8 cellular contexts compared by ENCODE assay signal in the genomic region with DNA sequence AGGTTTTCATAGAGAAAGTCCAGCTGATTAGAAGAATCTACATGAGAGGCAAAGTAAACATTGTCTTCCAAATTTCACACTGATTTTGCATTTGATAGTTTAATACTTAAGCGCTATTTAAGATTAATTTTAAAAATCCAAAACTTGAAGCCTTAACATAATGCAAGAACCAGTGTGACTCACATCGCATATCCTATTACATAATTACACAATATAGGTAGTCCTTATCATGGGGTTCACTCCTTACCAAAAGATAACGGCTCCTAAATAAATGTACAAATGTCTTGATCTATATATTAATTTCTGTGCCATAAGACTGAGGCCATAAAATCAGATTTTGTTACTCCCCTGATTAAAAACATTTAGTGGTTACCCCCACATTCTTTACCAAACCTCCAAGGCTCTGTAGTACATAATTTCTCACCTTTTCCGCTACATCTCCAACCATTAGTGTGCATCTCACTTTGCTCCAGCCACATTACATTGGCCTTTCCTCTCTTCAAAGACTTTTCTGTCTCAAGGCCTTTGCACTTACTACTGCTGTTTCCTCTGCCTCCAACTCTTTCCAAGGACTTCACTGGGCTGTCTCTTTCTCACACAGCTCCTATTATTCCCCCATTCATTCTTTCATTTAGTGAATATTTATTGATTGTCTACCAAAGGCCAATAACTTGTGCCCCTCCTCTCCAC. TPM values are rescaled to one million over a fixed set of nuclear protein-coding genes. Genes with fewer than 3 reads are reported as not detected.
DNase-seq lines count a peak whose midpoint lies in the region; FAIRE-seq and TF ChIP-seq lines count a peak whose summit lies in the region.

No MANE protein-coding gene starts in this region.

- H3K4me2 ChIP-seq in Loucy (ENCODE audit: low read depth, low read length, poor library complexity, severe bottlenecking) = peak overlapping the region; percentile 90

- peaks cover 2% of the 10 kb centered on the region for H3K27me3 Mint-ChIP-seq in dendritic cell treated with granulocyte-macrophage colony-stimulating factor and Interleukin-4, amounts not matched to agents 40 ng/mL and 50 ng/mL, for 4 days
- no peaks in the 10 kb centered on the region for H3K27me3 Mint-ChIP-seq in nephron (ENCODE audit: low read depth)

- peaks cover 4% of the 10 kb centered on the region for H3K4me1 ChIP-seq in Loucy (ENCODE audit: insufficient read depth, low read length, poor library complexity, severe bottlenecking)

- H3K79me2 ChIP-seq in Loucy (ENCODE audit: insufficient read depth, low read length) = peaks cover 27% of the 10 kb centered on the region

- H3K9me2 ChIP-seq in Loucy (replicated peaks; ENCODE audit: low read depth, low read length) = no peaks in the 10 kb centered on the region

- peaks cover 55% of the 10 kb centered on the region for H3K36me3 Mint-ChIP-seq in dendritic cell treated with granulocyte-macrophage colony-stimulating factor and Interleukin-4, amounts not matched to agents 40 ng/mL and 50 ng/mL, for 4 days (ENCODE audit: low read depth)
- peaks cover 37% of the 10 kb centered on the region for H3K36me3 Mint-ChIP-seq in nephron (ENCODE audit: low read depth)

- peak overlapping the region; percentile 93 for H3K4me3 ChIP-seq in Loucy (ENCODE audit: low read length, poor library complexity, severe bottlenecking)

- H3K36me3 ChIP-seq in Loucy (ENCODE audit: insufficient read depth, low read length) = peaks cover 11% of the 10 kb centered on the region; the same call in 1 of the 2 replicates

- peak overlapping the region; percentile 86 for H3K9ac ChIP-seq in Loucy (ENCODE audit: low read depth, low read length, poor library complexity, severe bottlenecking)

- H4K20me1 ChIP-seq in Loucy (ENCODE audit: insufficient read depth, low read length, poor library complexity, severe bottlenecking) = peaks cover 7% of the 10 kb centered on the region

- H3K27ac ChIP-seq in C4-2B = peak overlapping the region; percentile 81; the same call in 1 of the 2 replicates

- H3K4me3 Mint-ChIP-seq in dendritic cell treated with granulocyte-macrophage colony-stimulating factor and Interleukin-4, amounts not matched to agents 40 ng/mL and 50 ng/mL, for 4 days = peak overlapping the region; percentile 89
- peak overlapping the region; percentile 92 to 94 (median 93) for H3K4me3 Mint-ChIP-seq in nephron

- peak overlapping the region; percentile 96 for H3K27ac Mint-ChIP-seq in dendritic cell treated with granulocyte-macrophage colony-stimulating factor and Interleukin-4, amounts not matched to agents 40 ng/mL and 50 ng/mL, for 4 days
- H3K27ac Mint-ChIP-seq in nephron = peak overlapping the region; percentile 99 to 100 (median 100)

- H3K9me3 Mint-ChIP-seq in dendritic cell treated with granulocyte-macrophage colony-stimulating factor and Interleukin-4, amounts not matched to agents 40 ng/mL and 50 ng/mL, for 4 days = no peaks in the 10 kb centered on the region
- H3K9me3 Mint-ChIP-seq in nephron = peaks cover 7% of the 10 kb centered on the region

- no peak for FAIRE-seq in HTR-8/SVneo (lab: Jason Lieb, UNC)

- H3K27me3 ChIP-seq in Loucy (ENCODE audit: insufficient read depth, low read length, poor library complexity, severe bottlenecking) = no peaks in the 10 kb centered on the region

- peaks cover 30% of the 10 kb centered on the region for H3K4me1 Mint-ChIP-seq in dendritic cell treated with granulocyte-macrophage colony-stimulating factor and Interleukin-4, amounts not matched to agents 40 ng/mL and 50 ng/mL, for 4 days (ENCODE audit: low read depth)
- H3K4me1 Mint-ChIP-seq in nephron = peaks cover 24% of the 10 kb centered on the region

- H3K9me3 ChIP-seq in Loucy (ENCODE audit: insufficient read depth, low read depth, low read length) = no peaks in the 10 kb centered on the region

- no peak for DNase-seq in NCI-H524 (lab: John Stamatoyannopoulos, UW)
- DNase-seq in HTR-8/SVneo (ENCODE audit: insufficient read length, low spot score) = no peak
- no peak for DNase-seq in G401 (ENCODE audit: low spot score)
- no peak for DNase-seq in HuH-7.5 (ENCODE audit: low spot score)

- TF ChIP-seq CTCF in C4-2B (conservative IDR thresholded peaks at IDR 0.05) = no peak
- TF ChIP-seq CTCF in Loucy (conservative IDR thresholded peaks at IDR 0.05; ENCODE audit: low read length) = no peak
- no peak for TF ChIP-seq CTCF in nephron (IDR thresholded peaks at IDR 0.05; ENCODE audit: unreplicated experiment in 3 of 3)

- in situ Hi-C loops in G401 (cut with HindIII; ENCODE audit: low sequenced_read_pairs) = no loop called here

- intact Hi-C loops in dendritic cell treated with granulocyte-macrophage colony-stimulating factor and Interleukin-4, amounts not matched to agents 40 ng/mL and 50 ng/mL, for 4 days (cut with micrococcal nuclease) = loop anchor here (5.0 to 10.0 kb wide), 2 partner anchors 1627 to 1750 kb away; partner anchors contain the start of genes ARSK and SKIC3

- H2AFZ ChIP-seq in Loucy (ENCODE audit: low read length) = no peak overlapping the region

- no peaks in the 10 kb centered on the region for H3F3A ChIP-seq in Loucy (ENCODE audit: low read depth)

RNA-seq across cellular contexts. Expression of gene RIOK2, which starts 1.0 kb away (rescaled TPM):
- 20.4 and 34.6 TPM in 2 replicates for total RNA-seq in G401 (2014; rRNA removed; shearing (Covaris generic))

RNA-seq across cellular contexts. Expression of gene LIX1, which starts 39.6 kb away (rescaled TPM):
- 1.0 and 2.0 TPM in 2 replicates for total RNA-seq in G401 (2014; rRNA removed; shearing (Covaris generic))
